In the genomic region with DNA sequence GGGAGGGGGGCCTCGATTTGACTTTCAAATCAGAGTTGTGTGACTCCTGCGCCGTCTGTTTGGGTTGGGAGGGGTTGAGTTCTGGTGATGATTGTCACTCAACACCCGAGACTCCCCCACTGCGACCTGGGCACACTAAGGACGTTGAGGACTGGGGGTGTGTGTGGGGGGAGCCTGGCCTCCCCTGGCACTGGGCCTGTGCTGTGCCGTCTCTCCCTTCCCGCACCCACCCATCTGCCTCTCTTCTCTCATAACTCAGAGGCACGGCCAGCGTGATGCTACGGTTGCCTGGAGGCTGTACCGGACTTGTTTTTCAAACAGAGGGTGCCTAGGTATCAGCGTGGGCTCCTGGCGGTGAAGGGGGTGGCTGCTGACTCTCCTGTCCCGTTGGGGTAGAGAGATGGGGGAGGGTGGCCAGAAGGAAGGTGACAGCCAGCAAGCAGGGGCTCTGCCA, we compare ENCODE assay signal across 8 cellular contexts. TPM values are rescaled to one million over a fixed set of nuclear protein-coding genes. Genes with fewer than 3 reads are reported as not detected.
DNase-seq lines count a peak whose midpoint lies in the region; ATAC-seq and TF ChIP-seq lines count a peak whose summit lies in the region.

No MANE protein-coding gene starts in this region.

- no peak for DNase-seq in BJ (ENCODE audit: low read depth)
- no peak for DNase-seq in natural killer cell treated with Interleukin-12 subunit alpha and Interleukin-12 subunit beta and Interleukin-15 and Interleukin-18, amount 100 ng/mL, for 72 hours (ENCODE audit: low spot score)
- DNase-seq in NCI-H2107 (lab: John Stamatoyannopoulos, UW) = no peak
- DNase-seq in GDM1 (lab: John Stamatoyannopoulos, UW) = no peak
- DNase-seq in dedifferentiated amniotic fluid mesenchymal stem cell (ENCODE audit: extremely low spot score) = no peak
- DNase-seq in superior temporal gyrus (ENCODE audit: extremely low spot score) = no peak

- CTCF ChIA-PET in BJ (lab: Yijun Ruan, JAX) = interaction anchor here (1.4 to 1.5 kb wide), 2 partner anchors 10 to 56 kb away, joined by 5 to 7 read pairs; partner anchors contain the start of gene PFKFB3

- no peaks in the 10 kb centered on the region for H3K36me3 Mint-ChIP-seq in natural killer cell treated with Interleukin-12 subunit alpha and Interleukin-12 subunit beta and Interleukin-15 and Interleukin-18, amount 100 ng/mL, for 72 hours

- no peaks in the 10 kb centered on the region for H3K36me3 ChIP-seq in BJ (ENCODE audit: control insufficient read depth, insufficient read depth, low read length)
- no peaks in the 10 kb centered on the region for H3K36me3 ChIP-seq in Loucy (ENCODE audit: insufficient read depth, low read length)
- H3K36me3 ChIP-seq in duodenal mucosa (ENCODE audit: control insufficient read depth in 1 of 2, insufficient read depth in 2 of 2, low read length in 2 of 2) = no peaks in the 10 kb centered on the region

- H3K9me3 ChIP-seq in Loucy (ENCODE audit: insufficient read depth, low read depth, low read length) (no peaks in the 10 kb centered on the region), duodenal mucosa (ENCODE audit: control insufficient read depth in 1 of 2, low read length in 2 of 2) (no peaks in the 10 kb centered on the region)

- no peak overlapping the region for H3K27ac Mint-ChIP-seq in natural killer cell treated with Interleukin-12 subunit alpha and Interleukin-12 subunit beta and Interleukin-15 and Interleukin-18, amount 100 ng/mL, for 72 hours

- peaks cover 40% of the 10 kb centered on the region for H3K4me1 ChIP-seq in Loucy (ENCODE audit: insufficient read depth, low read length, poor library complexity, severe bottlenecking)
- peaks cover 22 to 35% of the 10 kb centered on the region in 2 donors for H3K4me1 ChIP-seq in duodenal mucosa (ENCODE audit: control insufficient read depth in 1 of 2, insufficient read depth in 2 of 2, low read length in 2 of 2)

- no peaks in the 10 kb centered on the region for H3K9me2 ChIP-seq in Loucy (replicated peaks; ENCODE audit: low read depth, low read length)

- no peaks in the 10 kb centered on the region for H3K27me3 Mint-ChIP-seq in natural killer cell treated with Interleukin-12 subunit alpha and Interleukin-12 subunit beta and Interleukin-15 and Interleukin-18, amount 100 ng/mL, for 72 hours

- H4K20me1 ChIP-seq in Loucy (ENCODE audit: insufficient read depth, low read length, poor library complexity, severe bottlenecking) = peaks cover 24% of the 10 kb centered on the region

- peaks cover 46 to 52% of the 10 kb centered on the region in 2 donors for H3K4me1 Mint-ChIP-seq in natural killer cell treated with Interleukin-12 subunit alpha and Interleukin-12 subunit beta and Interleukin-15 and Interleukin-18, amount 100 ng/mL, for 72 hours (ENCODE audit: low read depth in 2 of 2)

- H3K4me3 ChIP-seq in BJ (ENCODE audit: low read depth, low read length) (peak overlapping the region; percentile 83), Loucy (ENCODE audit: low read length, poor library complexity, severe bottlenecking) (peak overlapping the region; percentile 99), duodenal mucosa (ENCODE audit: low read depth in 1 of 2, low read length in 2 of 2) (peak overlapping the region; percentile 81 to 82)

- H3K4me2 ChIP-seq in Loucy (ENCODE audit: low read depth, low read length, poor library complexity, severe bottlenecking) = peak overlapping the region; percentile 83

- H3K27me3 ChIP-seq in BJ (ENCODE audit: control insufficient read depth, insufficient read depth, low read length) = no peaks in the 10 kb centered on the region
- no peaks in the 10 kb centered on the region for H3K27me3 ChIP-seq in Loucy (ENCODE audit: insufficient read depth, low read length, poor library complexity, severe bottlenecking)
- H3K27me3 ChIP-seq in duodenal mucosa (ENCODE audit: control insufficient read depth in 1 of 2, insufficient read depth in 2 of 2, low read length in 2 of 2) = no peaks in the 10 kb centered on the region

- no peak for ATAC-seq in natural killer cell treated with Interleukin-12 subunit alpha and Interleukin-12 subunit beta and Interleukin-15 and Interleukin-18, amount 100 ng/mL, for 72 hours

- no peak overlapping the region for H2AFZ ChIP-seq in Loucy (ENCODE audit: low read length)

- no peaks in the 10 kb centered on the region for H3K9me3 Mint-ChIP-seq in natural killer cell treated with Interleukin-12 subunit alpha and Interleukin-12 subunit beta and Interleukin-15 and Interleukin-18, amount 100 ng/mL, for 72 hours

- TF ChIP-seq CTCF in BJ (IDR thresholded peaks at IDR 0.05; ENCODE audit: insufficient read depth, low read depth, low read length) = no peak
- TF ChIP-seq CTCF in Loucy (conservative IDR thresholded peaks at IDR 0.05; ENCODE audit: low read length) = no peak

- peak overlapping the region; percentile 63 for H3K4me3 Mint-ChIP-seq in natural killer cell treated with Interleukin-12 subunit alpha and Interleukin-12 subunit beta and Interleukin-15 and Interleukin-18, amount 100 ng/mL, for 72 hours

- no peaks in the 10 kb centered on the region for H3F3A ChIP-seq in Loucy (ENCODE audit: low read depth)

- peak overlapping the region; percentile 85 for H3K9ac ChIP-seq in Loucy (ENCODE audit: low read depth, low read length, poor library complexity, severe bottlenecking)
- peak overlapping the region; percentile 67 to 68 for H3K9ac ChIP-seq in duodenal mucosa (ENCODE audit: low read depth in 1 of 2, low read length in 2 of 2)

- H3K27ac ChIP-seq in duodenal mucosa (ENCODE audit: low read depth, low read length) = no peak overlapping the region

- H3K79me2 ChIP-seq in Loucy (ENCODE audit: insufficient read depth, low read length) = peaks cover 72% of the 10 kb centered on the region

- POLR2A ChIA-PET in BJ (lab: Charles Lee) = interaction anchor here (0.5 kb wide), 1 partner anchor 12 kb away, joined by 7 read pairs; no protein-coding TSS in a partner anchor

RNA-seq across cellular contexts. Expression of gene PFKFB3, which starts 56.7 kb away (rescaled TPM):
- 15.6 and 30.7 TPM in 2 replicates for polyA plus RNA-seq in BJ (2011; rRNA removed)
- polyA minus RNA-seq in BJ (2011; rRNA and poly(A)+ RNA removed) = 14.9 and 17.9 TPM in 2 replicates
- total RNA-seq in natural killer cell treated with Interleukin-12 subunit alpha and Interleukin-12 subunit beta and Interleukin-15 and Interleukin-18, amount 100 ng/mL, for 72 hours = 100 to 1,000 TPM; 190 to 256 TPM

RNA-seq across cellular contexts. Expression of gene RBM17, which starts 57.2 kb away (rescaled TPM):
- 28.9 and 31.7 TPM in 2 replicates for polyA plus RNA-seq in BJ (2011; rRNA removed)
- 11.7 and 13.1 TPM in 2 replicates for polyA minus RNA-seq in BJ (2011; rRNA and poly(A)+ RNA removed)
- total RNA-seq in natural killer cell treated with Interleukin-12 subunit alpha and Interleukin-12 subunit beta and Interleukin-15 and Interleukin-18, amount 100 ng/mL, for 72 hours = 100 to 1,000 TPM; 195 to 294 TPM
